In the genomic region with DNA sequence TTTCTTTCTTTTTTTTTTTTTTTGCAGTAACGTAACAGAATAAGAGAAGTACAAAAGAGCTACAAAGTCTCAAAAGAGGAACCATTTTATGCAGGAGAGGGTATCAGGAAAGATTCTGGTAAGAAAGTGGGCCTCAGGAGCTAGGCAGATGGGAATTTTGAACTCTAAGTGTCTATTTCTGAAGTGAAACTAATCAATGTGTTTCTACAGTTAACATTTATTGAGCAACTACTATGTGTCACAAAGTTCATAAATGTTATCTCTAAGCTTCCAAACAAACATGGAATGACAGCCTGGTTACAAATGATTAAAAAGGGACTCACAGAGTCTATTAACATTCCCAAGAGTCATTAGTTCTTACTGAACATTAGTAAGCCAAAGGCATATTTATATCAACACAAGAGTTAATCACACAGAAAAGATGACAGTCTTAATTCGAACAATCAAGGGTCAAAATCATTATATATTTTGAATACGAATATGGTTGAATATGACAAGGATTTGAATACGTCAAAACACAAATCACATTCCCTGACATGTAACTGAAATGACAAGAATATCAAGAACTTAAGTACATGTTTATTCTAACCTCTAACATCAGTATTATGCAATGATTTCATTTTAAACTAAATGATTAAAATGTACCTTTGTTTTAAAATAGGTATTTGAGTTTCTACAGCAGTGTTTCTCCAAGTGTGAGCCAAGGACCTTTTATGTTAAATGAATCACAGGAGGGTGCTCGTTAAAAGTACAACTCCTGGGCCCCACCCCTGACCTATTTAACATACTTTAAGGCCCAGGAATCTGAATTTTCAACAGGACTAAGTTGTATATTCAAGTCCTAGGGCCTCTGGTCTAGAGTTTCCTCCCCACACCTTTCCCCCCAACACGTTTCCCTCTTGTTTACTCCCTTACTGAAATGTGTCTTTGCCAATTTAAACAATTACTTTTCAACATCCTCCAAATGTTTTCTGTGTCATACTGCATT, we compare ENCODE assay signal across 11 cellular contexts.
DNase-seq lines count a peak whose midpoint lies in the region; TF ChIP-seq lines count a peak whose summit lies in the region.
"Had no signal": no experiment of that assay in that cellular context is flagged by ENCODE, and none has a peak within 500 bp of the region (broad histone marks: within the 10 kb centered on the region; RNA-seq: fewer than 3 reads in every experiment).

No MANE protein-coding gene starts in this region.

- intact Hi-C loops in activated CD4-positive, alpha-beta T cell treated with anti-CD3 and anti-CD28 coated beads, Interleukin-2, amount 10 ng/mL, durations not matched to agents 24 days and 14 days (cut with micrococcal nuclease) = loop anchor here (2.0 to 5.0 kb wide), 4 partner anchors 41 to 349 kb away; no protein-coding TSS in a partner anchor
- intact Hi-C loops in spleen (cut with DNase I; ENCODE audit: low total_unique reads) = no loop called here

- H3K4me1 Mint-ChIP-seq in activated CD4-positive, alpha-beta T cell treated with anti-CD3 and anti-CD28 coated beads, Interleukin-2, amount 10 ng/mL, durations not matched to agents 24 days and 14 days = peaks cover 64% of the 10 kb centered on the region

- H3K27ac Mint-ChIP-seq in activated CD4-positive, alpha-beta T cell treated with anti-CD3 and anti-CD28 coated beads, Interleukin-2, amount 10 ng/mL, durations not matched to agents 24 days and 14 days = peak overlapping the region; percentile 97
- H3K27ac Mint-ChIP-seq: type B pancreatic cell had no signal

- H3K4me3 Mint-ChIP-seq in activated CD4-positive, alpha-beta T cell treated with anti-CD3 and anti-CD28 coated beads, Interleukin-2, amount 10 ng/mL, durations not matched to agents 24 days and 14 days = peak overlapping the region; percentile 1
- H3K4me3 Mint-ChIP-seq: type B pancreatic cell had no signal

- H3K36me3 ChIP-seq in spleen = peaks cover 0 to 10% (median 0%) of the 10 kb centered on the region in 6 donors
- H3K36me3 ChIP-seq: cardiac muscle cell had no signal

- H3K27ac ChIP-seq in spleen = peak overlapping the region in 7 of 8 donors; percentile 11 to 76 (median 57)
- H3K27ac ChIP-seq: cardiac muscle cell had no signal

- no peaks in the 10 kb centered on the region for H3K27me3 Mint-ChIP-seq in activated CD4-positive, alpha-beta T cell treated with anti-CD3 and anti-CD28 coated beads, Interleukin-2, amount 10 ng/mL, durations not matched to agents 24 days and 14 days
- H3K27me3 Mint-ChIP-seq: type B pancreatic cell had no signal

- WGBS in spleen, 5 donors = 71 to 80% (median 76%) methylated on average over 6 of the region's 6 CpGs

- no peak for TF ChIP-seq POLR2A in spleen (IDR thresholded peaks at IDR 0.05)

- TF ChIP-seq CTCF in epithelial cell of esophagus (IDR thresholded peaks at IDR 0.05; ENCODE audit: insufficient read depth, low read depth, low read length, missing control alignments) (no peak), spleen (IDR thresholded peaks at IDR 0.05 in 8 of 11, conservative IDR thresholded peaks at IDR 0.05 in 3 of 11) (no peak)

- peaks cover 31% of the 10 kb centered on the region for H3K36me3 Mint-ChIP-seq in activated CD4-positive, alpha-beta T cell treated with anti-CD3 and anti-CD28 coated beads, Interleukin-2, amount 10 ng/mL, durations not matched to agents 24 days and 14 days (ENCODE audit: low read depth)

- no peaks in the 10 kb centered on the region for H3K27me3 ChIP-seq in spleen (replicated peaks in 1 of 7)
- H3K27me3 ChIP-seq: cardiac muscle cell had no signal

- H3K4me1 ChIP-seq in spleen = peaks cover 15 to 85% (median 41%) of the 10 kb centered on the region in 6 donors

- H3K9me3 ChIP-seq in spleen = no peaks in the 10 kb centered on the region

- peaks cover 4% of the 10 kb centered on the region for H3K9me3 Mint-ChIP-seq in activated CD4-positive, alpha-beta T cell treated with anti-CD3 and anti-CD28 coated beads, Interleukin-2, amount 10 ng/mL, durations not matched to agents 24 days and 14 days
- H3K9me3 Mint-ChIP-seq: type B pancreatic cell had no signal

- no peak for DNase-seq in activated CD4-positive, alpha-beta T cell treated with anti-CD3 and anti-CD28 coated beads, Interleukin-2, amount 10 ng/mL, durations not matched to agents 24 days and 14 days
- DNase-seq in activated CD4-positive, alpha-beta T cell treated with anti-CD3 and anti-CD28 coated beads for 4 hours = no peak
- DNase-seq in SKM-1 treated with dmso at 0.1 percent for 144 hours (lab: John Stamatoyannopoulos, UW; ENCODE audit: unreplicated experiment) = peak; percentile 10
- DNase-seq in epithelial cell of esophagus (ENCODE audit: low read depth) = peak; percentile 33
- DNase-seq in spleen = no peak
- DNase-seq in foreskin melanocyte = no peak
- DNase-seq in NCI-H2107 (lab: John Stamatoyannopoulos, UW) = no peak
- DNase-seq in GOT3 (lab: John Stamatoyannopoulos, UW) = no peak
- DNase-seq: DMS79 treated with DMSO at 0.1 percent for 48 hours had no signal

- H3K4me3 ChIP-seq in epithelial cell of esophagus (ENCODE audit: low read length) = no peak overlapping the region
- no peak overlapping the region for H3K4me3 ChIP-seq in spleen
- H3K4me3 ChIP-seq: cardiac muscle cell had no signal

Comparison
In these comparisons a context has a peak if more than half of its experiments do, and no peak if none do; other contexts are left out.
1. DNase-seq: peak in SKM-1 treated with dmso at 0.1 percent for 144 hours (single experiment) and epithelial cell of esophagus (single experiment); none in activated CD4-positive, alpha-beta T cell treated with anti-CD3 and anti-CD28 coated beads, Interleukin-2, amount 10 ng/mL, durations not matched to agents 24 days and 14 days (single experiment), activated CD4-positive, alpha-beta T cell treated with anti-CD3 and anti-CD28 coated beads for 4 hours (0 of 2), spleen (single experiment), foreskin melanocyte (single experiment), NCI-H2107 (single experiment) and GOT3 (single experiment).